Comparison of ENCODE assay signal across 9 cellular contexts in genomic region chr19:19486343-19487076, GRCh38. TPM values are rescaled to one million over a fixed set of nuclear protein-coding genes. Genes with fewer than 3 reads are reported as not detected.
DNase-seq lines count a peak whose midpoint lies in the region; ATAC-seq and TF ChIP-seq lines count a peak whose summit lies in the region.
"Had no signal": no experiment of that assay in that cellular context is flagged by ENCODE, and none has a peak within 500 bp of the region (broad histone marks: within the 10 kb centered on the region; RNA-seq: fewer than 3 reads in every experiment).

No MANE protein-coding gene starts in this region.

- no peaks in the 10 kb centered on the region for H3K27me3 Mint-ChIP-seq in activated T-helper 17 cell treated with anti-CD3 and anti-CD28 coated beads, Interleukin-2, amount 50 U/mL, for 72 hours

- ATAC-seq in activated T-helper 17 cell treated with anti-CD3 and anti-CD28 coated beads, Interleukin-2, amount 50 U/mL, for 72 hours (replicated peaks), result no peak
- no peak for ATAC-seq in foreskin keratinocyte

- TF ChIP-seq CTCF in 22Rv1 (IDR thresholded peaks at IDR 0.05) (no peak), foreskin keratinocyte (conservative IDR thresholded peaks at IDR 0.05) (no peak)

- peaks cover 23% of the 10 kb centered on the region for H3F3A ChIP-seq in GM23248 (ENCODE audit: insufficient read depth)

- H3K36me3 Mint-ChIP-seq in activated T-helper 17 cell treated with anti-CD3 and anti-CD28 coated beads, Interleukin-2, amount 50 U/mL, for 72 hours (ENCODE audit: low read depth), result peaks cover 22% of the 10 kb centered on the region

- no peaks in the 10 kb centered on the region; the same call in 1 of the 2 replicates for H4K20me1 ChIP-seq in GM23248 (ENCODE audit: insufficient read depth)

- no peak overlapping the region for H3K4me3 Mint-ChIP-seq in activated T-helper 17 cell treated with anti-CD3 and anti-CD28 coated beads, Interleukin-2, amount 50 U/mL, for 72 hours

- H3K9me2 ChIP-seq in GM23248 (ENCODE audit: insufficient read depth), result no peaks in the 10 kb centered on the region

- H3K9me3 ChIP-seq in GM23248 (ENCODE audit: low read depth) (no peaks in the 10 kb centered on the region), mesodermal cell (ENCODE audit: control insufficient read depth, low read length) (no peaks in the 10 kb centered on the region)

- peaks cover 25% of the 10 kb centered on the region for H3K4me1 Mint-ChIP-seq in activated T-helper 17 cell treated with anti-CD3 and anti-CD28 coated beads, Interleukin-2, amount 50 U/mL, for 72 hours

- H3K27me3 ChIP-seq in GM23248 (replicated peaks; ENCODE audit: insufficient read depth) (no peaks in the 10 kb centered on the region), foreskin keratinocyte (no peaks in the 10 kb centered on the region)

- no peak overlapping the region for H3K4me3 ChIP-seq in GM23248
- no peak overlapping the region for H3K4me3 ChIP-seq in mesodermal cell (ENCODE audit: extremely low read depth, insufficient read depth, low read length, poor library complexity, severe bottlenecking)

- no peak overlapping the region for H3K4me2 ChIP-seq in GM23248 (ENCODE audit: unreplicated experiment)

- H3K9me3 Mint-ChIP-seq in activated T-helper 17 cell treated with anti-CD3 and anti-CD28 coated beads, Interleukin-2, amount 50 U/mL, for 72 hours, result no peaks in the 10 kb centered on the region

- in situ Hi-C loops in GM23248 (cut with MboI), result no loop called here

- WGBS in GM23248 (ENCODE audit: low coverage in 1 of 2, low lambda C conversion rate in 2 of 2, missing lambda C conversion rate in 2 of 2), 2 experiments, result 77% methylated on average over 15 of the region's 15 CpGs
- 86 to 95% methylated on average over 12 to 13 of the region's 15 CpGs for WGBS in mesodermal cell (ENCODE audit: insufficient coverage in 2 of 2), 2 experiments

- DNase-seq in GM23248 (no peak), NCI-H2227 (lab: John Stamatoyannopoulos, UW; ENCODE audit: unreplicated experiment) (no peak), foreskin keratinocyte (no peak)
- no peak for DNase-seq in activated effector memory CD4-positive, alpha-beta T cell treated with anti-CD3 and anti-CD28 coated beads, Interleukin-2, amount 50 U/mL, for 16 hours
- no peak for DNase-seq in central memory CD4-positive, alpha-beta T cell
- DNase-seq: NCI-H2029 had no signal

- peaks cover 33% of the 10 kb centered on the region for H3K4me1 ChIP-seq in GM23248 (ENCODE audit: insufficient read depth)
- H3K4me1 ChIP-seq in mesodermal cell (ENCODE audit: control insufficient read depth, insufficient read depth, low read length, poor library complexity, severe bottlenecking), result peaks cover 57% of the 10 kb centered on the region
- H3K4me1 ChIP-seq in foreskin keratinocyte, result peaks cover 15% of the 10 kb centered on the region

- no peak overlapping the region for H3K9ac ChIP-seq in GM23248

- peaks cover 95% of the 10 kb centered on the region for H3K79me2 ChIP-seq in GM23248 (ENCODE audit: insufficient read depth)

- H3K36me3 ChIP-seq in GM23248 (ENCODE audit: low read depth) (no peaks in the 10 kb centered on the region), mesodermal cell (ENCODE audit: control insufficient read depth, insufficient read depth, low read length) (peaks cover 50% of the 10 kb centered on the region)

- H3K27ac ChIP-seq in 22Rv1 (peak overlapping the region; percentile 95; the same call in 1 of the 2 replicates), GM23248 (peak overlapping the region; percentile 61; the same call in 1 of the 2 replicates), mesodermal cell (ENCODE audit: low read depth, low read length, severe bottlenecking) (peak overlapping the region; percentile 84), foreskin keratinocyte (no peak overlapping the region)

- H3K27ac Mint-ChIP-seq in activated T-helper 17 cell treated with anti-CD3 and anti-CD28 coated beads, Interleukin-2, amount 50 U/mL, for 72 hours, result peak overlapping the region; percentile 96

- no peak overlapping the region for H2AFZ ChIP-seq in GM23248

RNA-seq across cellular contexts. Expression of gene TSSK6, which starts 28.8 kb away (rescaled TPM):
- 0.25 and 2.3 TPM in 2 replicates for total RNA-seq in GM23248 (2014; rRNA removed; shearing (Covaris generic))
- 0.70 and 0.95 TPM in 2 replicates for polyA plus RNA-seq in GM23248 (2016; fragmentation: Nextera tagmentation; extraction: Ambion mirVana)
- total RNA-seq in activated T-helper 17 cell treated with anti-CD3 and anti-CD28 coated beads, Interleukin-2, amount 50 U/mL, for 72 hours, result 1 to 10 TPM; 4.1 to 4.5 TPM
- 2.1 TPM for polyA plus RNA-seq in mesodermal cell (2013, experiment 1 of 2)
- 1.6 TPM for polyA plus RNA-seq in mesodermal cell (2013, experiment 2 of 2)
- 0.44 and 0.53 TPM in 2 replicates for total RNA-seq in foreskin keratinocyte
- 0.34 and 0.38 TPM in 2 replicates for polyA plus RNA-seq in foreskin keratinocyte

RNA-seq across cellular contexts. Expression of gene NDUFA13, which starts 29.5 kb away (rescaled TPM):
- 18.3 and 92.4 TPM in 2 replicates for total RNA-seq in GM23248 (2014; rRNA removed; shearing (Covaris generic))
- polyA plus RNA-seq in GM23248 (2016; fragmentation: Nextera tagmentation; extraction: Ambion mirVana), result 466 and 474 TPM in 2 replicates
- 100 to 1,000 TPM; 276 to 397 TPM for total RNA-seq in activated T-helper 17 cell treated with anti-CD3 and anti-CD28 coated beads, Interleukin-2, amount 50 U/mL, for 72 hours
- polyA plus RNA-seq in mesodermal cell (2013, experiment 1 of 2), result 205 TPM
- polyA plus RNA-seq in mesodermal cell (2013, experiment 2 of 2), result 173 TPM
- 260 and 261 TPM in 2 replicates for total RNA-seq in foreskin keratinocyte
- polyA plus RNA-seq in foreskin keratinocyte, result 259 and 301 TPM in 2 replicates

RNA-seq across cellular contexts. Expression of gene YJEFN3, which starts 42.2 kb away (rescaled TPM):
- 0.25 TPM in 1 of 2 replicates, not detected in the other for total RNA-seq in GM23248 (2014; rRNA removed; shearing (Covaris generic))
- 1.3 and 2.4 TPM in 2 replicates for polyA plus RNA-seq in GM23248 (2016; fragmentation: Nextera tagmentation; extraction: Ambion mirVana)
- total RNA-seq in activated T-helper 17 cell treated with anti-CD3 and anti-CD28 coated beads, Interleukin-2, amount 50 U/mL, for 72 hours, result 10 to 100 TPM in 1 of 2 donors, 1 to 10 TPM in 1; 6.7 to 10.3 TPM
- 8.5 TPM for polyA plus RNA-seq in mesodermal cell (2013, experiment 1 of 2)
- 7.5 TPM for polyA plus RNA-seq in mesodermal cell (2013, experiment 2 of 2)
- total RNA-seq in foreskin keratinocyte, result 0.35 and 0.51 TPM in 2 replicates
- polyA plus RNA-seq in foreskin keratinocyte, result 0.65 and 0.66 TPM in 2 replicates

RNA-seq across cellular contexts. Expression of gene CILP2, which starts 51.6 kb away (rescaled TPM):
- 0.11 and 0.25 TPM in 2 replicates for total RNA-seq in GM23248 (2014; rRNA removed; shearing (Covaris generic))
- polyA plus RNA-seq in GM23248 (2016; fragmentation: Nextera tagmentation; extraction: Ambion mirVana) (0.48 and 0.62 TPM in 2 replicates), foreskin keratinocyte (0.08 and 0.12 TPM in 2 replicates)
- total RNA-seq in activated T-helper 17 cell treated with anti-CD3 and anti-CD28 coated beads, Interleukin-2, amount 50 U/mL, for 72 hours, result under 1 TPM; 0.26 to 0.97 TPM
- 3.4 TPM for polyA plus RNA-seq in mesodermal cell (2013, experiment 1 of 2)
- 2.0 TPM for polyA plus RNA-seq in mesodermal cell (2013, experiment 2 of 2)
- total RNA-seq in foreskin keratinocyte, result 0.21 and 0.24 TPM in 2 replicates
